Comparison of ENCODE assay signal across 9 cellular contexts in the genomic region with DNA sequence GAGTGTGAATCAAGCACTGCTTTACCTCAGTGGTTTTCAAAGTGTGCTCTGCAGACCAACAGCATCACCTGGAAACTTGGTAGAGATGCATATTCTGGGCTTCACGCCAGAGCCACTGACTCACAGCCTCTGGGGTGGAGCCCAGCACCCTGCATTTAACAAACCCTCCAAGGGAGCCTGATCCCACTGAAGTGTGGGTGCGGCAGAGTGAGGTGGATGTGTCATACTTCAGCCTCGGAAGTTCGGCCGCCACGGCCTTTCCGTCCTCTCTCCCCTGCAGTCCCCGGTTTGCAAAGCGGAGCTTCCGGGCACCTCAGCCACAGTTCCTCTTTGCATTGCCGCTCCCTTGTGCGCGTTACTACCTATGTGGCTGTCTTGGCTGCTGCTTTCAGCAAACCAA. TPM values are rescaled to one million over a fixed set of nuclear protein-coding genes. Genes with fewer than 3 reads are reported as not detected.
DNase-seq lines count a peak whose midpoint lies in the region; ATAC-seq, FAIRE-seq and TF ChIP-seq lines count a peak whose summit lies in the region.
"Had no signal": no experiment of that assay in that cellular context is flagged by ENCODE, and none has a peak within 500 bp of the region (broad histone marks: within the 10 kb centered on the region; RNA-seq: fewer than 3 reads in every experiment).

No MANE protein-coding gene starts in this region.

- peak overlapping the region; percentile 57 for H3K4me2 ChIP-seq in A549

- peak overlapping the region in 1 of 2 experiments; percentile 44; a peak in 1 of 6 replicates for H3K27ac ChIP-seq in A549
- H3K27ac ChIP-seq in brain microvascular endothelial cell: no peak overlapping the region

- CTCF ChIA-PET in A549 (lab: Yijun Ruan, JAX): interaction anchor here (0.6 to 2.2 kb wide), 15 partner anchors 9 to 1159 kb away, joined by 3 to 12 read pairs (median 4); partner anchors contain the start of genes FGF9 and MICU2

- peaks cover 10% of the 10 kb centered on the region; the same call in 2 of the 3 replicates for H3K4me1 ChIP-seq in A549

- no peaks in the 10 kb centered on the region for H3K9me3 ChIP-seq in A549

- no peak for TF ChIP-seq POLR2A in A549 (IDR thresholded peaks at IDR 0.05; ENCODE audit: low read length)

- no peak for FAIRE-seq in A549 (lab: Jason Lieb, UNC)

- peak; percentile 90 to 99 for ATAC-seq in A549
- no peak for ATAC-seq in GM21737 (IDR thresholded peaks at IDR 0.05; ENCODE audit: unreplicated experiment)
- no peak for ATAC-seq in GM18858 (IDR thresholded peaks at IDR 0.05; ENCODE audit: unreplicated experiment)

- TF ChIP-seq RAD21 in A549 (conservative IDR thresholded peaks at IDR 0.05 in 1 of 2, IDR thresholded peaks at IDR 0.05 in 1 of 2): no peak

- in situ Hi-C loops in brain microvascular endothelial cell (cut with HindIII; ENCODE audit: low pct_ligation_motif_present, low sequenced_read_pairs): no loop called here

- TF ChIP-seq EP300 in A549 (IDR thresholded peaks at IDR 0.05): no peak

- no peaks in the 10 kb centered on the region for H3K27me3 ChIP-seq in brain microvascular endothelial cell (replicated peaks)

- DNase-seq in A549 (ENCODE audit: low read depth in 1 of 2, low spot score in 1 of 2) (peak; percentile 50 to 66), HS-27A (ENCODE audit: low read depth) (peak; percentile 23), RPMI8226 (peak; percentile 95), brain microvascular endothelial cell (peak; percentile 18), T-helper 1 cell (no peak)
- peak; percentile 21 for DNase-seq in stimulated activated CD4-positive, alpha-beta T cell treated with anti-CD3 and anti-CD28 coated beads, Interleukin-4, amount 100 ng/mL, for 24 hours
- DNase-seq: DND-41 had no signal

- no peaks in the 10 kb centered on the region for H3K36me3 ChIP-seq in brain microvascular endothelial cell (replicated peaks)

- H3K4me3 ChIP-seq in A549: no peak overlapping the region
- no peak overlapping the region for H3K4me3 ChIP-seq in brain microvascular endothelial cell (ENCODE audit: low read depth, low read length)

- WGBS in A549 (ENCODE audit: missing lambda C conversion rate): 37% methylated on average over 6 of the region's 13 CpGs

- TF ChIP-seq CTCF in A549 (IDR thresholded peaks at IDR 0.05) (no peak), brain microvascular endothelial cell (IDR thresholded peaks at IDR 0.05; ENCODE audit: low read depth, low read length, missing control alignments) (no peak)

- POLR2A ChIA-PET in A549 (lab: Yijun Ruan, JAX): interaction anchor here (0.9 kb wide), 1 partner anchor 34 kb away, joined by 3 read pairs; the partner anchor contains the start of gene MICU2

TF ChIP-seq in A549, 52 proteins besides CTCF, POLR2A, EP300 and RAD21:
- TF ChIP-seq TP53 (CRISPR knock-in tag; IDR thresholded peaks at IDR 0.05) (no peak), NFE2L2 (conservative IDR thresholded peaks at IDR 0.05; ENCODE audit: low read length) (no peak), FOSL2 (IDR thresholded peaks at IDR 0.05) (no peak), FOSL2 (CRISPR knock-in tag; IDR thresholded peaks at IDR 0.05) (peak; percentile 24; the same call in 1 of the 2 replicates), CBX2 (IDR thresholded peaks at IDR 0.05; ENCODE audit: borderline replicate concordance, low read depth) (no peak)

RNA-seq across cellular contexts. Expression of gene MICU2, which starts 33.3 kb away (rescaled TPM):
- 31.3 and 42.6 TPM in 2 replicates for polyA plus RNA-seq in A549 (2011; rRNA removed)
- 23.9 and 30.4 TPM in 2 replicates for polyA plus RNA-seq in A549 (2012; cell fraction: cytosol; rRNA removed)
- 38.9 and 40.0 TPM in 2 replicates for polyA plus RNA-seq in A549 (2012; cell fraction: nucleus; rRNA removed)
- polyA plus RNA-seq in A549 (2017; fragmentation: RNase III; extraction: RNeasy Plus Mini Kit Qiagen cat#74134 plus additional on column Dnase treatment): 24.7 to 28.9 TPM (median 26.2 TPM) in 3 replicates
- 8.6 and 9.9 TPM in 2 replicates for polyA minus RNA-seq in A549 (2011; rRNA and poly(A)+ RNA removed)

RNA-seq across cellular contexts. Expression of gene FGF9, which starts 33.6 kb away (rescaled TPM):
- polyA plus RNA-seq in A549 (2011; rRNA removed): not detected in 2 replicates
- not detected in 2 replicates for polyA plus RNA-seq in A549 (2012; cell fraction: cytosol; rRNA removed)
- not detected in 2 replicates for polyA plus RNA-seq in A549 (2012; cell fraction: nucleus; rRNA removed)
- polyA plus RNA-seq in A549 (2017; fragmentation: RNase III; extraction: RNeasy Plus Mini Kit Qiagen cat#74134 plus additional on column Dnase treatment): not detected in 3 replicates
- not detected in 2 replicates for polyA minus RNA-seq in A549 (2011; rRNA and poly(A)+ RNA removed)

Comparison
In these comparisons a context has a peak if more than half of its experiments do, and no peak if none do; other contexts are left out.
1. ATAC-seq: peak in A549 (2 of 2); none in GM21737 (single experiment) and GM18858 (single experiment).
2. DNase-seq: peak in A549 (2 of 2), HS-27A (single experiment), RPMI8226 (single experiment), brain microvascular endothelial cell (single experiment) and stimulated activated CD4-positive, alpha-beta T cell treated with anti-CD3 and anti-CD28 coated beads, Interleukin-4, amount 100 ng/mL, for 24 hours (single experiment); none in T-helper 1 cell (0 of 5).